ENCODE assay signal across 16 cellular contexts in genomic region chrX:110755061-110755460, GRCh38. TPM values are rescaled to one million over a fixed set of nuclear protein-coding genes. Genes with fewer than 3 reads are reported as not detected.
"Had no signal": no experiment of that assay in that cellular context is flagged by ENCODE, and none has a peak within 500 bp of the region (broad histone marks: within the 10 kb centered on the region; RNA-seq: fewer than 3 reads in every experiment).

No MANE protein-coding gene starts in this region.

- H3K36me3 ChIP-seq: adrenal gland, breast epithelium, right lobe of liver, spleen had no signal

- H3K4me1 ChIP-seq: adrenal gland, breast epithelium, right lobe of liver, spleen had no signal

- ATAC-seq: activated T-helper 17 cell treated with anti-CD3 and anti-CD28 coated beads, Interleukin-2, amount 50 U/mL, for 72 hours; right lobe of liver; stimulated activated memory B cell treated with anti-CD40 and anti-IgM and Interleukin-4, amounts not matched to agents 10 μg/mL and 1 μg/mL and 100 μg/mL, for 72 hours; T-cell had no signal

- H3K27ac ChIP-seq: adrenal gland, breast epithelium, right lobe of liver, spleen had no signal

- H3K27me3 ChIP-seq: right lobe of liver, spleen had no signal

- H3K9me3 ChIP-seq: adrenal gland, breast epithelium, right lobe of liver had no signal

- H3K4me3 ChIP-seq: adrenal gland, breast epithelium, right lobe of liver, spleen had no signal

- DNase-seq: activated CD4-positive, alpha-beta T cell treated with anti-CD3 and anti-CD28 coated beads, Interleukin-2, amount 10 ng/mL, durations not matched to agents 24 days and 14 days; activated naive CD4-positive, alpha-beta T cell treated with anti-CD3 and anti-CD28 coated beads, Interleukin-2, amount 10 ng/mL, durations not matched to agents 7 days and 5 days; adrenal gland; dermis blood vessel endothelial cell; kidney; mesendoderm; occipital lobe; right lobe of liver; spleen; stimulated activated CD4-positive, alpha-beta T cell treated with anti-CD3 and anti-CD28 coated beads, Interleukin-1b, Interleukin-23, amount 100 ng/mL, for 48 hours; T-cell; T1000; trophoblast cell had no signal

RNA-seq across cellular contexts. Expression of gene CHRDL1, which starts 40.6 kb away (rescaled TPM):
- total RNA-seq: activated CD4-positive, alpha-beta T cell treated with anti-CD3 and anti-CD28 coated beads, Interleukin-2, amount 10 ng/mL, durations not matched to agents 24 days and 14 days; activated T-helper 17 cell treated with anti-CD3 and anti-CD28 coated beads, Interleukin-2, amount 50 U/mL, for 72 hours; dermis blood vessel endothelial cell had no signal
